ENCODE assay signal across 1 cellular context in genomic region chr20:58650776-58651547, GRCh38.
TF ChIP-seq lines count a peak whose summit lies in the region.

TSS of gene STX16 (plus strand) at chr20:58651283. CDS start at chr20:58652007, 724 bp downstream.

TF ChIP-seq in HepG2, 621 proteins besides CTCF, POLR2A, EP300 and RAD21 (continued from another document and continues in another):
- TF ChIP-seq ZNF274 (CRISPR knock-in tag; IDR thresholded peaks at IDR 0.05) (peak; percentile 98), NFATC3 (CRISPR knock-in tag; IDR thresholded peaks at IDR 0.05) (peak; percentile 98), ZNF850 (CRISPR knock-in tag; conservative IDR thresholded peaks at IDR 0.05) (peak; percentile 68; the same call in 1 of the 2 replicates), E2F2 (CRISPR knock-in tag; IDR thresholded peaks at IDR 0.05; ENCODE audit: borderline replicate concordance) (peak; percentile 99), THAP11 (CRISPR knock-in tag; IDR thresholded peaks at IDR 0.05) (peak; percentile 97), LBX2 (CRISPR knock-in tag; IDR thresholded peaks at IDR 0.05; ENCODE audit: borderline replicate concordance) (peak; percentile 63; the same call in 1 of the 2 replicates), RORA (CRISPR knock-in tag; IDR thresholded peaks at IDR 0.05) (no peak), ZNF577 (CRISPR knock-in tag; IDR thresholded peaks at IDR 0.05; ENCODE audit: borderline replicate concordance, low read depth) (no peak; the same call in none of the 2 replicates), MAFF (IDR thresholded peaks at IDR 0.05; ENCODE audit: low read depth, low read length) (peak; percentile 0; the same call in 1 of the 2 replicates), IRF2 (CRISPR knock-in tag; IDR thresholded peaks at IDR 0.05) (peak; percentile 99), ZNF513 (CRISPR knock-in tag; conservative IDR thresholded peaks at IDR 0.05) (peak; percentile 100), DDIT3 (CRISPR knock-in tag; IDR thresholded peaks at IDR 0.05) (no peak; the same call in 1 of the 2 replicates), ZBTB25 (CRISPR knock-in tag; IDR thresholded peaks at IDR 0.05) (peak; percentile 100), ZNF556 (CRISPR knock-in tag; IDR thresholded peaks at IDR 0.05; ENCODE audit: borderline replicate concordance) (peak; percentile 100), ZNF703 (CRISPR knock-in tag; IDR thresholded peaks at IDR 0.05; ENCODE audit: borderline replicate concordance) (peak; percentile 98; the same call in 1 of the 2 replicates), SRY (CRISPR knock-in tag; IDR thresholded peaks at IDR 0.05) (peak; percentile 98), AGO2 (optimal IDR thresholded peaks at IDR 0.05; ENCODE audit: low read depth, low read length) (peak; percentile 91), ZNF619 (CRISPR knock-in tag; IDR thresholded peaks at IDR 0.05) (peak; percentile 100), ZFX (CRISPR knock-in tag; IDR thresholded peaks at IDR 0.05; ENCODE audit: low read depth) (peak; percentile 100), IRF1 (CRISPR knock-in tag; IDR thresholded peaks at IDR 0.05; ENCODE audit: low read depth) (peak; percentile 96), ZBTB34 (CRISPR knock-in tag; IDR thresholded peaks at IDR 0.05) (peak; percentile 96), KMT2A (CRISPR knock-in tag; IDR thresholded peaks at IDR 0.05) (peak; percentile 100), NR0B2 (CRISPR knock-in tag; IDR thresholded peaks at IDR 0.05) (peak; percentile 97), ZNF777 (CRISPR knock-in tag; IDR thresholded peaks at IDR 0.05) (peak; percentile 89), MEIS1 (CRISPR knock-in tag; IDR thresholded peaks at IDR 0.05; ENCODE audit: borderline replicate concordance) (peak; percentile 99), ZNF768 (CRISPR knock-in tag; IDR thresholded peaks at IDR 0.05) (peak; percentile 94), TAF1 (CRISPR knock-in tag; IDR thresholded peaks at IDR 0.05) (peak; percentile 99), RNF219 (CRISPR knock-in tag; IDR thresholded peaks at IDR 0.05) (peak; percentile 93; the same call in 1 of the 2 replicates), ZNF687 (CRISPR knock-in tag; IDR thresholded peaks at IDR 0.05) (peak; percentile 99), MTA3 (CRISPR knock-in tag; IDR thresholded peaks at IDR 0.05) (peak; percentile 16; the same call in 1 of the 2 replicates), ZNF318 (CRISPR knock-in tag; IDR thresholded peaks at IDR 0.05) (peak; percentile 98), KDM4B (CRISPR knock-in tag; IDR thresholded peaks at IDR 0.05) (peak; percentile 100), PCBP2 (optimal IDR thresholded peaks at IDR 0.05; ENCODE audit: low read depth, low read length, poor library complexity, severe bottlenecking) (no peak), NRL (CRISPR knock-in tag; IDR thresholded peaks at IDR 0.05; ENCODE audit: borderline replicate concordance) (peak; percentile 99), KLF15 (CRISPR knock-in tag; IDR thresholded peaks at IDR 0.05; ENCODE audit: borderline replicate concordance) (peak; percentile 97)
